In the genomic region with DNA sequence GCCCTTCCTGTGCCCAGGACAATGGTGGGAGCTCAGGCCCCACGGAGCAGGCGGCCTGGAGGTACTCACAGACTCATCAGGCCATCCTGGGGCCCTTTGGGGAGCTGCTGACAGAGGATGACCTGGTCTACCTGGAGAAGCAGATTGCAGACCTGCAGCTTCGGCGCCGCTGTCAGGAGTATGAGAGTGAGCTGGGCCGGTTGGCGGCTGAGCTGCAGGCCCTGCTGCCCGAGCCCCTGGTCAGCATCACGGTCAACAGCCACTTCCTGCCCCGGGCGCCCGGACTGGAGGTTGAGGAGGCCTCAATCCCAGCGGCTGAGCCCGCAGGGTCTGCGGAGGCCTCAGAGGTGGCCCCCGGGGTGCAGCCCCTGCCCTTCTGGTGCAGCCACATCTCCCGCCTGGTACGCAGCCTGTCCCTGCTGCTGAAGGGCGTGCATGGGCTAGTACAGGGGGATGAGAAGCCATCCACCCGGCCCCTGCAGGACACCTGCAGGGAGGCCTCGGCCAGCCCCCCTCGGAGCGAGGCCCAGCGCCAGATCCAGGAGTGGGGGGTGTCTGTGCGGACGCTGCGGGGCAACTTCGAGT, we compare ENCODE assay signal across 25 cellular contexts. TPM values are rescaled to one million over a fixed set of nuclear protein-coding genes. Genes with fewer than 3 reads are reported as not detected.
"Had no signal": no experiment of that assay in that cellular context is flagged by ENCODE, and none has a peak within 500 bp of the region (broad histone marks: within the 10 kb centered on the region; RNA-seq: fewer than 3 reads in every experiment).

No MANE protein-coding gene starts in this region.

- H3K27ac ChIP-seq: epithelial cell of prostate, heart right ventricle, prostate gland, testis, uterus, VCaP had no signal

- H3K36me3 Mint-ChIP-seq: activated naive CD4-positive, alpha-beta T cell treated with anti-CD3 and anti-CD28 coated beads, Interleukin-2, amount 10 ng/mL, durations not matched to agents 7 days and 5 days; stimulated activated memory B cell treated with anti-CD40 and anti-IgM and Interleukin-4, amounts not matched to agents 10 μg/mL and 1 μg/mL and 100 μg/mL, for 72 hours; T-cell had no signal

- H3K9me3 Mint-ChIP-seq: activated CD4-positive, alpha-beta memory T cell treated with anti-CD3 and anti-CD28 coated beads, Interleukin-2, amount 10 ng/mL, durations not matched to agents 7 days and 5 days; activated CD4-positive, alpha-beta T cell treated with anti-CD3 and anti-CD28 coated beads, Interleukin-2, amount 10 ng/mL, durations not matched to agents 24 days and 14 days; activated naive CD4-positive, alpha-beta T cell treated with anti-CD3 and anti-CD28 coated beads, Interleukin-2, amount 10 ng/mL, durations not matched to agents 7 days and 5 days; stimulated activated memory B cell treated with anti-CD40 and anti-IgM and Interleukin-4, amounts not matched to agents 10 μg/mL and 1 μg/mL and 100 μg/mL, for 72 hours; T-cell; T-helper 2 cell treated with Interferon-gamma antibody and Interleukin-4, amounts not matched to agents 5 μg/mL and 100 μg/mL, for 36 hours had no signal

- H3K36me3 ChIP-seq: heart right ventricle, prostate gland, uterus had no signal

- H3K27ac Mint-ChIP-seq: activated CD4-positive, alpha-beta memory T cell treated with anti-CD3 and anti-CD28 coated beads, Interleukin-2, amount 10 ng/mL, durations not matched to agents 7 days and 5 days; activated CD4-positive, alpha-beta T cell treated with anti-CD3 and anti-CD28 coated beads, Interleukin-2, amount 10 ng/mL, durations not matched to agents 24 days and 14 days; activated naive CD4-positive, alpha-beta T cell treated with anti-CD3 and anti-CD28 coated beads, Interleukin-2, amount 10 ng/mL, durations not matched to agents 7 days and 5 days; stimulated activated memory B cell treated with anti-CD40 and anti-IgM and Interleukin-4, amounts not matched to agents 10 μg/mL and 1 μg/mL and 100 μg/mL, for 72 hours; T-cell; T-helper 2 cell treated with Interferon-gamma antibody and Interleukin-4, amounts not matched to agents 5 μg/mL and 100 μg/mL, for 36 hours had no signal

- H3K9me3 ChIP-seq: heart right ventricle, prostate gland, testis, uterus had no signal

- H3K4me3 ChIP-seq: heart right ventricle, prostate gland, testis, uterus had no signal

- H3K27me3 ChIP-seq: heart right ventricle, testis, uterus had no signal

- H3K4me1 Mint-ChIP-seq: activated CD4-positive, alpha-beta memory T cell treated with anti-CD3 and anti-CD28 coated beads, Interleukin-2, amount 10 ng/mL, durations not matched to agents 7 days and 5 days; activated CD4-positive, alpha-beta T cell treated with anti-CD3 and anti-CD28 coated beads, Interleukin-2, amount 10 ng/mL, durations not matched to agents 24 days and 14 days; activated naive CD4-positive, alpha-beta T cell treated with anti-CD3 and anti-CD28 coated beads, Interleukin-2, amount 10 ng/mL, durations not matched to agents 7 days and 5 days; T-cell had no signal

- DNase-seq: activated CD4-positive, alpha-beta memory T cell treated with anti-CD3 and anti-CD28 coated beads, Interleukin-2, amount 10 ng/mL, durations not matched to agents 7 days and 5 days; activated CD4-positive, alpha-beta T cell treated with anti-CD3 and anti-CD28 coated beads, Interleukin-2, amount 10 ng/mL, durations not matched to agents 24 days and 14 days; activated effector memory CD4-positive, alpha-beta T cell treated with anti-CD3 and anti-CD28 coated beads, Interleukin-2, amount 50 U/mL, for 16 hours; activated naive CD4-positive, alpha-beta T cell treated with anti-CD3 and anti-CD28 coated beads, Interleukin-2, amount 10 ng/mL, durations not matched to agents 7 days and 5 days; amygdala; cerebellar nuclear complex; cortex of kidney; small intestine; stimulated activated CD4-positive, alpha-beta T cell treated with anti-CD3 and anti-CD28 coated beads, Interleukin-15, amount 100 ng/mL, for 24 hours; T-cell; testis; trophoblast cell; uterus had no signal

- H3K4me3 Mint-ChIP-seq: activated CD4-positive, alpha-beta memory T cell treated with anti-CD3 and anti-CD28 coated beads, Interleukin-2, amount 10 ng/mL, durations not matched to agents 7 days and 5 days; activated CD4-positive, alpha-beta T cell treated with anti-CD3 and anti-CD28 coated beads, Interleukin-2, amount 10 ng/mL, durations not matched to agents 24 days and 14 days; activated naive CD4-positive, alpha-beta T cell treated with anti-CD3 and anti-CD28 coated beads, Interleukin-2, amount 10 ng/mL, durations not matched to agents 7 days and 5 days; stimulated activated memory B cell treated with anti-CD40 and anti-IgM and Interleukin-4, amounts not matched to agents 10 μg/mL and 1 μg/mL and 100 μg/mL, for 72 hours; T-cell; T-helper 2 cell treated with Interferon-gamma antibody and Interleukin-4, amounts not matched to agents 5 μg/mL and 100 μg/mL, for 36 hours had no signal

- H3K27me3 Mint-ChIP-seq: activated CD4-positive, alpha-beta memory T cell treated with anti-CD3 and anti-CD28 coated beads, Interleukin-2, amount 10 ng/mL, durations not matched to agents 7 days and 5 days; activated CD4-positive, alpha-beta T cell treated with anti-CD3 and anti-CD28 coated beads, Interleukin-2, amount 10 ng/mL, durations not matched to agents 24 days and 14 days; activated naive CD4-positive, alpha-beta T cell treated with anti-CD3 and anti-CD28 coated beads, Interleukin-2, amount 10 ng/mL, durations not matched to agents 7 days and 5 days; stimulated activated memory B cell treated with anti-CD40 and anti-IgM and Interleukin-4, amounts not matched to agents 10 μg/mL and 1 μg/mL and 100 μg/mL, for 72 hours; T-cell had no signal

- H3K4me1 ChIP-seq: prostate gland, uterus had no signal

- ATAC-seq: activated CD4-positive, CD25-positive, alpha-beta regulatory T cell treated with anti-CD3 and anti-CD28 coated beads, Interleukin-2, amount 50 U/mL, for 24 hours; heart right ventricle; left lobe of liver; sciatic nerve; stimulated activated memory B cell treated with anti-CD40 and anti-IgM and Interleukin-4, amounts not matched to agents 10 μg/mL and 1 μg/mL and 100 μg/mL, for 72 hours had no signal

RNA-seq across cellular contexts. Expression of gene KLHL30, which starts 8.3 kb away (rescaled TPM):
- total RNA-seq: activated CD4-positive, alpha-beta memory T cell treated with anti-CD3 and anti-CD28 coated beads, Interleukin-2, amount 10 ng/mL, durations not matched to agents 7 days and 5 days; activated CD4-positive, alpha-beta T cell treated with anti-CD3 and anti-CD28 coated beads, Interleukin-2, amount 10 ng/mL, durations not matched to agents 24 days and 14 days; T-cell had no signal
- polyA plus RNA-seq: keratinocyte, neural cell had no signal

RNA-seq across cellular contexts. Expression of gene ERFE, which starts 28.6 kb away (rescaled TPM):
- total RNA-seq: activated CD4-positive, alpha-beta memory T cell treated with anti-CD3 and anti-CD28 coated beads, Interleukin-2, amount 10 ng/mL, durations not matched to agents 7 days and 5 days; left lobe of liver; T-cell had no signal
- polyA plus RNA-seq: neural cell had no signal

RNA-seq across cellular contexts. Expression of gene ESPNL, which starts 30.1 kb away (rescaled TPM):
- total RNA-seq: osteocyte, sciatic nerve had no signal
